In the genomic region with DNA sequence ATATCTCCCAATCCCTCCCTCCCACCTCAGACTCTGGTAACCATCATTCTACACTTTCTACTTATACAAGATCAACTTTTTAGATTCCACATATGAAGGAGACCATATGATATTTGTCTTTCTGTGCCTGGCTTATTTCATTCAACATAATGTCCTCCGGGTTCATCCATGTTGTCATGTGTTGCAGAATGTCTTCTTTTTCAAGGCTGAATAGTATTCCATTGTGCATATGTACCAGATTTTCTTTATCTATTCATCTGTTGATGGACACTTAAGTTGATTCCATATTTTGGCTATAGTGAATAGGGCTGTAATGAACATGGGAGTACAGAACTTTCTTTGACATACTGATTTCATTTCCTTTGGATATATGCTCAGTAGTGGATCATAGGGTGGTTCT, we compare ENCODE assay signal across 34 cellular contexts.
DNase-seq lines count a peak whose midpoint lies in the region; ATAC-seq, FAIRE-seq and TF ChIP-seq lines count a peak whose summit lies in the region.
"Had no signal": no experiment of that assay in that cellular context is flagged by ENCODE, and none has a peak within 500 bp of the region (broad histone marks: within the 10 kb centered on the region; RNA-seq: fewer than 3 reads in every experiment).

No MANE protein-coding gene starts in this region.

- peaks cover 0 to 7% of the 10 kb centered on the region in 2 experiments; a peak in 2 of 5 replicates for H3K27me3 ChIP-seq in K562 (ENCODE audit: control insufficient read depth in 2 of 2, insufficient read depth in 2 of 2, low read length in 2 of 2)
- H3K27me3 ChIP-seq in vagina = no peaks in the 10 kb centered on the region
- H3K27me3 ChIP-seq: BE2C; BLaER1; BLaER1 treated with 17β-estradiol and CSF1 and Interleukin-3, amounts not matched to agents 10 nM and 100 nM had no signal

- TF ChIP-seq EP300 in A549 (IDR thresholded peaks at IDR 0.05) = no peak
- TF ChIP-seq EP300 in K562 (IDR thresholded peaks at IDR 0.05; ENCODE audit: low read length) = no peak

- H3K4me2 ChIP-seq in A549 (no peak overlapping the region), K562 (ENCODE audit: insufficient read depth, low read length) (no peak overlapping the region)
- H3K4me2 ChIP-seq: BLaER1; BLaER1 treated with 17β-estradiol and CSF1 and Interleukin-3, amounts not matched to agents 10 nM and 100 nM had no signal

- POLR2A ChIA-PET in A549 (lab: Yijun Ruan, JAX) (no interaction called here), HEK293 (lab: Yijun Ruan, JAX) (no interaction called here), K562 (lab: Yijun Ruan, JAX) (no interaction called here)

- no peaks in the 10 kb centered on the region for H4K20me1 ChIP-seq in K562 (replicated peaks; ENCODE audit: control insufficient read depth, insufficient read depth, low read length)
- H4K20me1 ChIP-seq: BLaER1; BLaER1 treated with 17β-estradiol and CSF1 and Interleukin-3, amounts not matched to agents 10 nM and 100 nM had no signal

- peak; percentile 84 for FAIRE-seq in A549 (lab: Jason Lieb, UNC)
- no peak for FAIRE-seq in K562 (lab: Jason Lieb, UNC)
- FAIRE-seq: A204.1, D721Med had no signal

- H3K4me3 Mint-ChIP-seq in chondrocyte (ENCODE audit: unreplicated experiment) = no peak overlapping the region
- H3K4me3 Mint-ChIP-seq in stimulated activated naive CD8-positive, alpha-beta T cell treated with anti-CD3 and anti-CD28 coated beads, Interleukin-15, amount 100 ng/mL, for 72 hours = no peak overlapping the region
- H3K4me3 Mint-ChIP-seq: B cell; CD14-positive monocyte; CD4-positive, alpha-beta memory T cell; CD4-positive, alpha-beta T cell; CD4-positive, CD25-positive, alpha-beta regulatory T cell; CD8-positive, alpha-beta memory T cell; CD8-positive, alpha-beta T cell had no signal

- H3K4me1 Mint-ChIP-seq in chondrocyte (ENCODE audit: low read depth) = no peaks in the 10 kb centered on the region
- no peaks in the 10 kb centered on the region for H3K4me1 Mint-ChIP-seq in stimulated activated naive CD8-positive, alpha-beta T cell treated with anti-CD3 and anti-CD28 coated beads, Interleukin-15, amount 100 ng/mL, for 72 hours
- H3K4me1 Mint-ChIP-seq: B cell; CD14-positive monocyte; CD4-positive, alpha-beta memory T cell; CD4-positive, CD25-positive, alpha-beta regulatory T cell; CD8-positive, alpha-beta memory T cell had no signal

- TF ChIP-seq CTCF in A549 (IDR thresholded peaks at IDR 0.05) = no peak
- TF ChIP-seq CTCF in HEK293 (tag by site-specific recombination; IDR thresholded peaks at IDR 0.05) = no peak
- TF ChIP-seq CTCF in K562 (IDR thresholded peaks at IDR 0.05 in 2 of 3, conservative IDR thresholded peaks at IDR 0.05 in 1 of 3; ENCODE audit: insufficient read depth in 2 of 3, low read depth in 1 of 3, low read length in 3 of 3) = no peak
- TF ChIP-seq CTCF in chondrocyte (IDR thresholded peaks at IDR 0.05) = no peak
- no peak for TF ChIP-seq CTCF in vagina (IDR thresholded peaks at IDR 0.05)

- no peak overlapping the region for H3K27ac Mint-ChIP-seq in chondrocyte (ENCODE audit: unreplicated experiment)
- no peak overlapping the region for H3K27ac Mint-ChIP-seq in stimulated activated naive CD8-positive, alpha-beta T cell treated with anti-CD3 and anti-CD28 coated beads, Interleukin-15, amount 100 ng/mL, for 72 hours
- H3K27ac Mint-ChIP-seq: B cell; CD4-positive, alpha-beta memory T cell; CD4-positive, alpha-beta T cell; CD4-positive, CD25-positive, alpha-beta regulatory T cell; CD8-positive, alpha-beta memory T cell; CD8-positive, alpha-beta T cell had no signal

- no peaks in the 10 kb centered on the region for H3K36me3 ChIP-seq in HEK293 (ENCODE audit: control insufficient read depth in 2 of 2, insufficient read depth in 1 of 2, low read length in 2 of 2)
- H3K36me3 ChIP-seq in K562 (ENCODE audit: control insufficient read depth, insufficient read depth, low read length) = no peaks in the 10 kb centered on the region
- H3K36me3 ChIP-seq in vagina = no peaks in the 10 kb centered on the region
- H3K36me3 ChIP-seq: BE2C; BLaER1; BLaER1 treated with 17β-estradiol and CSF1 and Interleukin-3, amounts not matched to agents 10 nM and 100 nM had no signal

- no peak overlapping the region for H2AFZ ChIP-seq in K562 (ENCODE audit: low read depth, low read length)

- H3K9me1 ChIP-seq in K562 (ENCODE audit: control insufficient read depth, insufficient read depth, low read length) = no peaks in the 10 kb centered on the region

- in situ Hi-C loops in K562 (cut with MboI) = no loop called here

- CTCF ChIA-PET in A549 (lab: Yijun Ruan, JAX) (interaction anchor here (0.7 to 0.8 kb wide), 2 partner anchors 10 to 80 kb away, joined by 3 to 4 read pairs; no protein-coding TSS in a partner anchor), HEK293 (lab: Yijun Ruan, JAX) (no interaction called here), K562 (lab: Yijun Ruan, JAX; ENCODE audit: low intra/inter-chr PET ratio) (no interaction called here)

- H3K4me1 ChIP-seq in A549 = no peaks in the 10 kb centered on the region
- H3K4me1 ChIP-seq in HEK293 (ENCODE audit: control insufficient read depth, insufficient read depth, low read length) = 0 out of 2 replicates have a peak, but pooled peaks cover 2% of the 10 kb centered on the region
- no peaks in the 10 kb centered on the region for H3K4me1 ChIP-seq in K562 (replicated peaks in 1 of 2; ENCODE audit: control insufficient read depth in 2 of 2, insufficient read depth in 2 of 2, low read length in 2 of 2)
- H3K4me1 ChIP-seq in vagina = no peaks in the 10 kb centered on the region
- H3K4me1 ChIP-seq: BE2C; BLaER1; BLaER1 treated with 17β-estradiol and CSF1 and Interleukin-3, amounts not matched to agents 10 nM and 100 nM; Caco-2 had no signal

- no TSS peak for BruUV-seq in K562 (replicated peaks; lab: Mats Ljungman, UMichigan)

- TF ChIP-seq POLR2A in A549 (IDR thresholded peaks at IDR 0.05; ENCODE audit: low read length) (no peak), K562 (conservative IDR thresholded peaks at IDR 0.05) (no peak), vagina (IDR thresholded peaks at IDR 0.05) (no peak)

- peaks cover 2% of the 10 kb centered on the region for H3K27me3 Mint-ChIP-seq in chondrocyte (ENCODE audit: low read depth)
- peaks cover 12% of the 10 kb centered on the region for H3K27me3 Mint-ChIP-seq in stimulated activated naive CD8-positive, alpha-beta T cell treated with anti-CD3 and anti-CD28 coated beads, Interleukin-15, amount 100 ng/mL, for 72 hours

- H3K36me3 Mint-ChIP-seq in chondrocyte (ENCODE audit: low read depth) = peaks cover 2% of the 10 kb centered on the region
- H3K36me3 Mint-ChIP-seq: CD14-positive monocyte; CD4-positive, alpha-beta memory T cell; CD4-positive, CD25-positive, alpha-beta regulatory T cell; CD8-positive, alpha-beta memory T cell; CD8-positive, alpha-beta T cell had no signal

- intact Hi-C loops in K562 (cut with micrococcal nuclease) (no loop called here), vagina (cut with DNase I) (no loop called here)

- TF ChIP-seq RAD21 in A549 (conservative IDR thresholded peaks at IDR 0.05 in 1 of 2, IDR thresholded peaks at IDR 0.05 in 1 of 2) = no peak
- TF ChIP-seq RAD21 in K562 (CRISPR knock-in tag; conservative IDR thresholded peaks at IDR 0.05 in 1 of 2, IDR thresholded peaks at IDR 0.05 in 1 of 2) = no peak

- H3K9me3 ChIP-seq in A549 (no peaks in the 10 kb centered on the region), HEK293 (ENCODE audit: control insufficient read depth, insufficient read depth, low read depth, low read length) (no peaks in the 10 kb centered on the region), K562 (replicated peaks; ENCODE audit: control insufficient read depth, insufficient read depth, low read depth, low read length) (no peaks in the 10 kb centered on the region), vagina (no peaks in the 10 kb centered on the region)
- H3K9me3 ChIP-seq: BE2C, BLaER1, Caco-2 had no signal

- H3K9me3 Mint-ChIP-seq in chondrocyte (ENCODE audit: low read depth) = peaks cover 14% of the 10 kb centered on the region
- peaks cover 0 to 3% of the 10 kb centered on the region in 2 donors for H3K9me3 Mint-ChIP-seq in stimulated activated naive CD8-positive, alpha-beta T cell treated with anti-CD3 and anti-CD28 coated beads, Interleukin-15, amount 100 ng/mL, for 72 hours

- ATAC-seq in A549 (no peak), K562 (no peak)
- no peak for ATAC-seq in stimulated activated naive CD8-positive, alpha-beta T cell treated with anti-CD3 and anti-CD28 coated beads, Interleukin-15, amount 100 ng/mL, for 72 hours
- ATAC-seq: CD8-positive, alpha-beta T cell had no signal

- no peak overlapping the region for H3K9ac ChIP-seq in K562 (ENCODE audit: insufficient read depth in 1 of 2, low read depth in 2 of 2, low read length in 2 of 2)
- H3K9ac ChIP-seq: BLaER1; BLaER1 treated with 17β-estradiol and CSF1 and Interleukin-3, amounts not matched to agents 10 nM and 100 nM had no signal

- H3K4me3 ChIP-seq in A549 (no peak overlapping the region), HEK293 (ENCODE audit: low read depth, low read length) (no peak overlapping the region), K562 (no peak overlapping the region), vagina (no peak overlapping the region)
- H3K4me3 ChIP-seq: BLaER1; BLaER1 treated with 17β-estradiol and CSF1 and Interleukin-3, amounts not matched to agents 10 nM and 100 nM had no signal

- WGBS in A549 (ENCODE audit: missing lambda C conversion rate) = 79% methylated on average over 1 of the region's 1 CpG
- 0% methylated on average over 1 of the region's 1 CpG for WGBS in K562 (ENCODE audit: insufficient coverage, low coverage, missing lambda C conversion rate)

- no peaks in the 10 kb centered on the region for H3K79me2 ChIP-seq in K562 (ENCODE audit: control insufficient read depth, insufficient read depth, low read length)

- no peak for DNase-seq in A549 (ENCODE audit: low read depth in 1 of 2, low spot score in 1 of 2)
- DNase-seq in K562 (ENCODE audit: extremely low read depth in 1 of 4, low spot score in 3 of 4) = no peak
- DNase-seq in chondrocyte (ENCODE audit: low spot score) = no peak
- no peak for DNase-seq in vagina (ENCODE audit: extremely low spot score in 2 of 2)
- no peak for DNase-seq in stimulated activated naive CD8-positive, alpha-beta T cell treated with anti-CD3 and anti-CD28 coated beads, Interleukin-15, amount 100 ng/mL, for 72 hours
- DNase-seq: 8988T; ACHN; AML-193; BE2C; C1 segment of cervical spinal cord; Caco-2; Calu3; CD4-positive, alpha-beta memory T cell; CD4-positive, alpha-beta T cell; CD4-positive, CD25-positive, alpha-beta regulatory T cell; CD8-positive, alpha-beta memory T cell; CD8-positive, alpha-beta T cell; COR-L47; DMS 273 treated with DMSO at 0.1 percent for 48 hours; DMS153; DMS53; DMS79; DMS79 treated with DMSO at 0.1 percent for 48 hours; DND-41; EL had no signal

- H3K27ac ChIP-seq in A549 (no peak overlapping the region), HEK293 (ENCODE audit: extremely low read depth, low read depth, low read length) (no peak overlapping the region), K562 (ENCODE audit: extremely low read depth, low read depth, low read length) (no peak overlapping the region), vagina (no peak overlapping the region)
- H3K27ac ChIP-seq: 22Rv1; BLaER1; BLaER1 treated with 17β-estradiol and CSF1 and Interleukin-3, amounts not matched to agents 10 nM and 100 nM; C4-2B had no signal

TF ChIP-seq in A549, 52 proteins besides CTCF, POLR2A, EP300 and RAD21 (continues in another document):
- no peak for TF ChIP-seq CEBPB (IDR thresholded peaks at IDR 0.05)

TF ChIP-seq in K562, 482 proteins besides CTCF, POLR2A, EP300 and RAD21 (continues in another document):
- peak; percentile 76 for TF ChIP-seq ZNF146 (CRISPR knock-in tag; IDR thresholded peaks at IDR 0.05; ENCODE audit: unreplicated experiment)
- no peak for TF ChIP-seq SUPT5H (IDR thresholded peaks at IDR 0.05)
